ENCODE assay signal across 1 cellular context in genomic region chr6:31495580-31495979, GRCh38.
TF ChIP-seq lines count a peak whose summit lies in the region.

No MANE protein-coding gene starts in this region.

TF ChIP-seq in H1, 55 proteins besides CTCF, POLR2A, EP300 and RAD21:
- no peak for TF ChIP-seq CHD1 (IDR thresholded peaks at IDR 0.05; ENCODE audit: low read depth, low read length)
- TF ChIP-seq HDAC2 (IDR thresholded peaks at IDR 0.05; ENCODE audit: borderline replicate concordance in 1 of 2, low read depth in 2 of 2, low read length in 2 of 2) = no peak
- TF ChIP-seq PHF8 (conservative IDR thresholded peaks at IDR 0.05; ENCODE audit: low read depth, low read length) = no peak
- TF ChIP-seq NRF1 (IDR thresholded peaks at IDR 0.05; ENCODE audit: low read depth, low read length) = no peak
- TF ChIP-seq TEAD4 (IDR thresholded peaks at IDR 0.05; ENCODE audit: low read depth, low read length) = no peak
- no peak for TF ChIP-seq RXRA (IDR thresholded peaks at IDR 0.05; ENCODE audit: insufficient read depth, low read depth, low read length)
- TF ChIP-seq SP1 (IDR thresholded peaks at IDR 0.05; ENCODE audit: low read depth, low read length) = no peak
- TF ChIP-seq KDM1A (IDR thresholded peaks at IDR 0.05; ENCODE audit: borderline replicate concordance, low read length) = no peak
- no peak for TF ChIP-seq TAF7 (optimal IDR thresholded peaks at IDR 0.05; ENCODE audit: borderline replicate concordance, low read depth, low read length)
- no peak for TF ChIP-seq RBBP5 (IDR thresholded peaks at IDR 0.05; ENCODE audit: borderline replicate concordance, low read depth, low read length)
- TF ChIP-seq SUZ12 (IDR thresholded peaks at IDR 0.05; ENCODE audit: low read length) = no peak
- TF ChIP-seq CREB1 (IDR thresholded peaks at IDR 0.05) = no peak
- TF ChIP-seq YY1 (IDR thresholded peaks at IDR 0.05; ENCODE audit: low read depth, low read length) = no peak
